Comparison of ENCODE assay signal across 8 cellular contexts in genomic region chr13:21637296-21637695, GRCh38. TPM values are rescaled to one million over a fixed set of nuclear protein-coding genes. Genes with fewer than 3 reads are reported as not detected.
DNase-seq lines count a peak whose midpoint lies in the region; ATAC-seq and TF ChIP-seq lines count a peak whose summit lies in the region.

No MANE protein-coding gene starts in this region.

- POLR2A ChIA-PET in GM10248 (lab: Yijun Ruan, JAX), result no interaction called here

- CTCF ChIA-PET in GM10248 (lab: Yijun Ruan, JAX), result interaction anchor here (1.0 to 5.3 kb wide), 19 partner anchors 9 to 1165 kb away, joined by 3 to 40 read pairs (median 6); partner anchors contain the start of genes FGF9 and MICU2

- no peak for ATAC-seq in HG03571 (IDR thresholded peaks at IDR 0.05; ENCODE audit: unreplicated experiment)
- no peak for ATAC-seq in GM21526 (IDR thresholded peaks at IDR 0.05; ENCODE audit: low FRiP score, unreplicated experiment)

- intact Hi-C loops in cardiac septum (cut with DNase I), result loop anchor here (5.0 to 10.0 kb wide), 2 partner anchors 640 to 1118 kb away; no protein-coding TSS in a partner anchor

- DNase-seq in GM10248 (ENCODE audit: extremely low spot score), result peak; percentile 28
- peak; percentile 21 for DNase-seq in NCI-H187 treated with DMSO at 0.1 percent for 48 hours (lab: John Stamatoyannopoulos, UW)
- DNase-seq in activated CD4-positive, alpha-beta T cell treated with anti-CD3 and anti-CD28 coated beads, Interleukin-2, amount 50 U/mL, for 48 hours, result peak; percentile 21 to 31
- DNase-seq in iris pigment epithelial cell (ENCODE audit: low read depth), result peak; percentile 71
- DNase-seq in epidermal melanocyte (ENCODE audit: insufficient read length, low spot score), result no peak
- DNase-seq in cardiac septum (ENCODE audit: low spot score), result no peak

- no peak for TF ChIP-seq CTCF in GM10248 (IDR thresholded peaks at IDR 0.05; ENCODE audit: control extremely low read depth, extremely low read depth, low read depth, missing control alignments)

RNA-seq across cellular contexts. Expression of gene MICU2, which starts 33.3 kb away (rescaled TPM):
- total RNA-seq in cardiac septum, result 48.8 TPM

RNA-seq across cellular contexts. Expression of gene FGF9, which starts 33.6 kb away (rescaled TPM):
- 14.3 TPM for total RNA-seq in cardiac septum

Comparison
In these comparisons a context has a peak if more than half of its experiments do, and no peak if none do; other contexts are left out.
1. DNase-seq: peak in GM10248 (single experiment), NCI-H187 treated with DMSO at 0.1 percent for 48 hours (single experiment), activated CD4-positive, alpha-beta T cell treated with anti-CD3 and anti-CD28 coated beads, Interleukin-2, amount 50 U/mL, for 48 hours (2 of 2) and iris pigment epithelial cell (single experiment); none in epidermal melanocyte (single experiment) and cardiac septum (single experiment).